In the genomic region with DNA sequence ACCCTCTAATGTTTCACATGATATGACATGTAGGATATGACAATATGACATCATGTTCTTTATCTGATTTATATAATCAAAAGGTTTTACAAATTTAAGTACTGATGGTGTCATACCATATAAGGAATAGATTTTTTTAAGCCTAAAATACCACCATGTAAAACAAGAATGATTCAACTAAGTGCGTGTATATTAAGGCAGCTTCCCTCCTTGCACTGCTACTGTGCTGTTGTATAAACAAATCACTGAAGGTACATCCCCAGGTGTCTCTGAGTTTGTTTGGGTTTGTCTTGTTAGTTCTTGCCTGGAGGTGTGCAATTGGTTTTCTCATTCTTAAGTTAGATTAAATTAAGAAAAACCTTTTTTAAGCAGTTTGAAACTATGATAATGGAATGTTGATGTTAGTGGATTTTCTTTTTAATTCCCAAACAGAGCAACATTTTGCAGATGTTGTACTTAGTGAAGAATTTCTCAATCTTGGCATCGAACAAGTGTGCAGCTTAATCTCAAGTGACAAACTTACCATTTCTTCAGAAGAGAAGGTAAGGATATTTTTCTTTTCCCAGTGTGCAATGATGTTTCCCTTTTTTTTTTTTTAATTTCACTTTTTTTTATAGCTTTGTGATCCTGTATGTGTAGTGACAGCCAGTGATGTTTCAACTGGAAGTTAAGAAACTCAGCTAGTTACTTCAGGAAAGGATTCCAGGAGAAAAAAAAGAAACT, we compare ENCODE assay signal across 20 cellular contexts. TPM values are rescaled to one million over a fixed set of nuclear protein-coding genes. Genes with fewer than 3 reads are reported as not detected.
A peak's percentile ranks its signal among the peaks of the same experiment; 100 is the strongest.
DNase-seq lines count a peak whose midpoint lies in the region; ATAC-seq, FAIRE-seq and TF ChIP-seq lines count a peak whose summit lies in the region.
"Had no signal": no experiment of that assay in that cellular context is flagged by ENCODE, and none has a peak within 500 bp of the region (broad histone marks: within the 10 kb centered on the region; RNA-seq: fewer than 3 reads in every experiment).

No MANE protein-coding gene starts in this region.

- H3K9me3 ChIP-seq in HAP-1: no peaks in the 10 kb centered on the region
- H3K9me3 ChIP-seq: BE2C, esophagus muscularis mucosa, heart right ventricle, Peyer's patch, SK-N-SH had no signal

- ATAC-seq in activated CD4-positive, alpha-beta T cell treated with anti-CD3 and anti-CD28 coated beads for 36 hours: no peak
- no peak for ATAC-seq in left ventricle myocardium superior
- ATAC-seq: heart right ventricle had no signal

- FAIRE-seq in endometrium (lab: Jason Lieb, UNC): peak; percentile 83

- no peak overlapping the region for H3K4me3 Mint-ChIP-seq in activated CD4-positive, alpha-beta T cell treated with anti-CD3 and anti-CD28 coated beads for 36 hours
- no peak overlapping the region for H3K4me3 Mint-ChIP-seq in progenitor cell of endocrine pancreas (ENCODE audit: low read depth)
- H3K4me3 Mint-ChIP-seq: neural crest cell had no signal

- intact Hi-C loops in activated CD4-positive, alpha-beta T cell treated with anti-CD3 and anti-CD28 coated beads for 36 hours (cut with DNase I, micrococcal nuclease): no loop called here
- intact Hi-C loops in left ventricle myocardium superior (cut with micrococcal nuclease): no loop called here

- in situ Hi-C loops in HAP-1 (cut with MboI; ENCODE audit: low sequenced_read_pairs): no loop called here

- H3K4me3 ChIP-seq in HAP-1: no peak overlapping the region
- H3K4me3 ChIP-seq: esophagus muscularis mucosa, heart right ventricle, Peyer's patch had no signal

- POLR2A ChIA-PET in activated CD4-positive, alpha-beta T cell treated with anti-CD3 and anti-CD28 coated beads for 36 hours (lab: Charles Lee): no interaction called here

- peaks cover 17% of the 10 kb centered on the region for H3K4me1 Mint-ChIP-seq in activated CD4-positive, alpha-beta T cell treated with anti-CD3 and anti-CD28 coated beads for 36 hours
- H3K4me1 Mint-ChIP-seq in progenitor cell of endocrine pancreas (ENCODE audit: low read depth): peaks cover 27% of the 10 kb centered on the region

- CTCF ChIA-PET in activated CD4-positive, alpha-beta T cell treated with anti-CD3 and anti-CD28 coated beads for 36 hours (lab: Charles Lee): interaction anchor here (0.7 to 0.8 kb wide), 2 partner anchors 14 to 52 kb away, joined by 4 read pairs; no protein-coding TSS in a partner anchor

- peak overlapping the region; percentile 55 for H3K27ac Mint-ChIP-seq in activated CD4-positive, alpha-beta T cell treated with anti-CD3 and anti-CD28 coated beads for 36 hours
- H3K27ac Mint-ChIP-seq in progenitor cell of endocrine pancreas: peak overlapping the region; percentile 82

- H3K27me3 ChIP-seq in HAP-1 (ENCODE audit: low read depth): no peaks in the 10 kb centered on the region
- H3K27me3 ChIP-seq: esophagus muscularis mucosa, heart right ventricle, Peyer's patch had no signal

- DNase-seq in activated CD4-positive, alpha-beta T cell treated with anti-CD3 and anti-CD28 coated beads for 36 hours: no peak
- no peak for DNase-seq in activated CD4-positive, alpha-beta T cell treated with anti-CD3 and anti-CD28 coated beads, Interleukin-2, amount 50 U/mL, for 48 hours
- DNase-seq in NAMALWA (ENCODE audit: low spot score): peak; percentile 22
- no peak for DNase-seq in progenitor cell of endocrine pancreas (ENCODE audit: low spot score, unreplicated experiment)
- no peak for DNase-seq in HAP-1 (ENCODE audit: low spot score in 2 of 2)
- DNase-seq in islet precursor cell: no peak
- DNase-seq in left ventricle myocardium superior: no peak
- DNase-seq: activated T-cell treated with anti-CD3 and anti-CD28 coated beads, Interleukin-2, amount 50 U/mL, for 1 hour; BE2C; GF-D8; heart right ventricle; NCI-H2171; NCI-H774; Peyer's patch; SK-N-SH; stimulated activated CD8-positive, alpha-beta memory T cell treated with anti-CD3 and anti-CD28 coated beads, Interleukin-4, amount 100 ng/mL, for 48 hours; substantia nigra had no signal

- H3K9me3 Mint-ChIP-seq in activated CD4-positive, alpha-beta T cell treated with anti-CD3 and anti-CD28 coated beads for 36 hours (ENCODE audit: low read depth): no peaks in the 10 kb centered on the region
- no peaks in the 10 kb centered on the region for H3K9me3 Mint-ChIP-seq in progenitor cell of endocrine pancreas (ENCODE audit: low read depth)
- H3K9me3 Mint-ChIP-seq: neural crest cell had no signal

- no peak for TF ChIP-seq CTCF in progenitor cell of endocrine pancreas (IDR thresholded peaks at IDR 0.05; ENCODE audit: unreplicated experiment)

- H3K4me1 ChIP-seq in HAP-1: no peaks in the 10 kb centered on the region
- H3K4me1 ChIP-seq: BE2C, Peyer's patch had no signal

- no peaks in the 10 kb centered on the region for H3K27me3 Mint-ChIP-seq in activated CD4-positive, alpha-beta T cell treated with anti-CD3 and anti-CD28 coated beads for 36 hours
- no peaks in the 10 kb centered on the region for H3K27me3 Mint-ChIP-seq in progenitor cell of endocrine pancreas

- H3K36me3 Mint-ChIP-seq in activated CD4-positive, alpha-beta T cell treated with anti-CD3 and anti-CD28 coated beads for 36 hours (ENCODE audit: low read depth): peaks cover 17% of the 10 kb centered on the region
- peaks cover 7% of the 10 kb centered on the region for H3K36me3 Mint-ChIP-seq in progenitor cell of endocrine pancreas (ENCODE audit: insufficient read depth)

- no peaks in the 10 kb centered on the region; the same call in 1 of the 2 replicates for H3K36me3 ChIP-seq in HAP-1 (replicated peaks)
- H3K36me3 ChIP-seq: BE2C had no signal

RNA-seq across cellular contexts. Expression of a gene that starts 33.4 kb away (rescaled TPM):
- total RNA-seq in activated CD4-positive, alpha-beta T cell treated with anti-CD3 and anti-CD28 coated beads for 36 hours: 10 to 100 TPM; 48.4 to 50.7 TPM
- total RNA-seq in progenitor cell of endocrine pancreas (87.1 and 89.4 TPM in 2 replicates), left ventricle myocardium superior (6.9 TPM)
